In genomic region chr3:197466586-197467399, GRCh38 we compare ENCODE assay signal across 11 cellular contexts.
DNase-seq lines count a peak whose midpoint lies in the region; ATAC-seq, FAIRE-seq and TF ChIP-seq lines count a peak whose summit lies in the region.
"Had no signal": no experiment of that assay in that cellular context is flagged by ENCODE, and none has a peak within 500 bp of the region (broad histone marks: within the 10 kb centered on the region; RNA-seq: fewer than 3 reads in every experiment).

No MANE protein-coding gene starts in this region.

- no peak overlapping the region for H3K4me3 ChIP-seq in K562
- H3K4me3 ChIP-seq in left lung: no peak overlapping the region

- no peak for TF ChIP-seq EP300 in K562 (IDR thresholded peaks at IDR 0.05; ENCODE audit: low read length)

- POLR2A ChIA-PET in K562 (lab: Yijun Ruan, JAX): interaction anchor here (0.6 to 1.2 kb wide), 3 partner anchors 29 to 91 kb away, joined by 3 read pairs; no protein-coding TSS in a partner anchor

- H3K36me3 ChIP-seq in K562 (ENCODE audit: control insufficient read depth, insufficient read depth, low read length) (no peaks in the 10 kb centered on the region), left lung (no peaks in the 10 kb centered on the region)

- no peak for TF ChIP-seq POLR2A in K562 (conservative IDR thresholded peaks at IDR 0.05)

- FAIRE-seq in K562 (lab: Jason Lieb, UNC): no peak

- H3K4me2 ChIP-seq in K562 (ENCODE audit: insufficient read depth, low read length): no peak overlapping the region

- no peaks in the 10 kb centered on the region for H3K9me1 ChIP-seq in K562 (ENCODE audit: control insufficient read depth, insufficient read depth, low read length)

- CTCF ChIA-PET in K562 (lab: Yijun Ruan, JAX; ENCODE audit: low intra/inter-chr PET ratio): no interaction called here

- TF ChIP-seq CTCF in K562 (IDR thresholded peaks at IDR 0.05 in 2 of 3, conservative IDR thresholded peaks at IDR 0.05 in 1 of 3; ENCODE audit: insufficient read depth in 2 of 3, low read depth in 1 of 3, low read length in 3 of 3) (no peak), left lung (IDR thresholded peaks at IDR 0.05) (no peak)

- H3K4me1 ChIP-seq in K562 (replicated peaks in 1 of 2; ENCODE audit: control insufficient read depth in 2 of 2, insufficient read depth in 2 of 2, low read length in 2 of 2) (no peaks in the 10 kb centered on the region), left lung (no peaks in the 10 kb centered on the region)

- BruUV-seq in K562 (replicated peaks; lab: Mats Ljungman, UMichigan): no TSS peak

- no peaks in the 10 kb centered on the region for H4K20me1 ChIP-seq in K562 (replicated peaks; ENCODE audit: control insufficient read depth, insufficient read depth, low read length)

- no peak for TF ChIP-seq RAD21 in K562 (CRISPR knock-in tag; conservative IDR thresholded peaks at IDR 0.05 in 1 of 2, IDR thresholded peaks at IDR 0.05 in 1 of 2)

- H3K9me3 ChIP-seq in K562 (replicated peaks; ENCODE audit: control insufficient read depth, insufficient read depth, low read depth, low read length) (no peaks in the 10 kb centered on the region), left lung (no peaks in the 10 kb centered on the region)

- H3K79me2 ChIP-seq in K562 (ENCODE audit: control insufficient read depth, insufficient read depth, low read length): no peaks in the 10 kb centered on the region

- H3K27me3 ChIP-seq in K562 (ENCODE audit: control insufficient read depth in 2 of 2, insufficient read depth in 2 of 2, low read length in 2 of 2): peaks cover 22 to 60% of the 10 kb centered on the region in 2 experiments
- H3K27me3 ChIP-seq in left lung: peaks cover 0 to 18% of the 10 kb centered on the region in 2 donors

- in situ Hi-C loops in K562 (cut with MboI): no loop called here

- peak; percentile 71 for DNase-seq in A172 (ENCODE audit: low spot score)
- DNase-seq in HPDE6-E6E7 (ENCODE audit: extremely low spot score): peak; percentile 33
- no peak for DNase-seq in K562 (ENCODE audit: extremely low read depth in 1 of 4, low spot score in 3 of 4)
- no peak for DNase-seq in left lung
- no peak for DNase-seq in NCI-H510A treated with DMSO at 0.1 percent for 48 hours (lab: John Stamatoyannopoulos, UW)
- no peak for DNase-seq in DMS79 treated with DMSO at 0.1 percent for 48 hours (lab: John Stamatoyannopoulos, UW)
- no peak for DNase-seq in stimulated activated CD4-positive, alpha-beta T cell treated with anti-CD3 and anti-CD28 coated beads, Interleukin-1b, Interleukin-23, amount 100 ng/mL, for 48 hours
- DNase-seq: activated naive CD4-positive, alpha-beta T cell treated with anti-CD3 and anti-CD28 coated beads, Interleukin-2, amount 50 U/mL, for 16 hours; naive thymus-derived CD4-positive, alpha-beta T cell had no signal

- WGBS in K562 (ENCODE audit: insufficient coverage, low coverage, missing lambda C conversion rate): 0% methylated on average over 7 of the region's 7 CpGs

- ATAC-seq in K562 (peak; percentile 48), left lung (peak; percentile 54), GM19328 (IDR thresholded peaks at IDR 0.05; ENCODE audit: unreplicated experiment) (no peak)
- ATAC-seq: naive thymus-derived CD4-positive, alpha-beta T cell; stimulated activated memory B cell treated with anti-CD40 and anti-IgM and Interleukin-4, amounts not matched to agents 10 μg/mL and 1 μg/mL and 100 μg/mL, for 72 hours had no signal

- intact Hi-C loops in K562 (cut with micrococcal nuclease): no loop called here
- intact Hi-C loops in left lung (cut with DNase I): no loop called here

- H3K9ac ChIP-seq in K562 (ENCODE audit: insufficient read depth in 1 of 2, low read depth in 2 of 2, low read length in 2 of 2): no peak overlapping the region

- no peak overlapping the region for H3K27ac ChIP-seq in K562 (ENCODE audit: extremely low read depth, low read depth, low read length)
- H3K27ac ChIP-seq in left lung: no peak overlapping the region

- H2AFZ ChIP-seq in K562 (ENCODE audit: low read depth, low read length): no peak overlapping the region

TF ChIP-seq in K562, 482 proteins besides CTCF, POLR2A, EP300 and RAD21 (continues in another document):
- TF ChIP-seq JUN (IDR thresholded peaks at IDR 0.05; ENCODE audit: borderline replicate concordance, low read depth, low read length) (peak; percentile 55; the same call in 1 of the 2 replicates), JUN (CRISPR knock-in tag; IDR thresholded peaks at IDR 0.05; ENCODE audit: borderline replicate concordance) (no peak), SUPT5H (IDR thresholded peaks at IDR 0.05) (no peak), RHOXF2B (CRISPR knock-in tag; conservative IDR thresholded peaks at IDR 0.05) (no peak), DDX20 (tag; IDR thresholded peaks at IDR 0.05; ENCODE audit: low read depth) (no peak), MCM7 (IDR thresholded peaks at IDR 0.05) (no peak), ZFPM2 (CRISPR knock-in tag; IDR thresholded peaks at IDR 0.05) (no peak), NFATC3 (IDR thresholded peaks at IDR 0.05) (no peak), SIN3A (IDR thresholded peaks at IDR 0.05; ENCODE audit: borderline replicate concordance in 2 of 2, control insufficient read depth in 1 of 2, low read depth in 2 of 2, low read length in 2 of 2) (no peak), KDM1A (IDR thresholded peaks at IDR 0.05) (peak; percentile 76 to 83), SRSF7 (optimal IDR thresholded peaks at IDR 0.05; ENCODE audit: low read depth, low read length) (no peak), E4F1 (CRISPR knock-in tag; IDR thresholded peaks at IDR 0.05; ENCODE audit: borderline replicate concordance) (no peak), ZNF184 (CRISPR knock-in tag; IDR thresholded peaks at IDR 0.05) (no peak), RCOR1 (IDR thresholded peaks at IDR 0.05; ENCODE audit: borderline replicate concordance in 1 of 2, low read depth in 2 of 2, low read length in 2 of 2) (peak in 1 of 2 experiments; percentile 73; a peak in 1 of 4 replicates), NCOA1 (IDR thresholded peaks at IDR 0.05; ENCODE audit: low read depth) (no peak), ZNF23 (CRISPR knock-in tag; IDR thresholded peaks at IDR 0.05) (no peak), ZBED1 (IDR thresholded peaks at IDR 0.05) (no peak), TFAM (CRISPR knock-in tag; conservative IDR thresholded peaks at IDR 0.05) (no peak), KLF10 (CRISPR knock-in tag; IDR thresholded peaks at IDR 0.05) (no peak), E2F6 (IDR thresholded peaks at IDR 0.05; ENCODE audit: borderline replicate concordance in 1 of 2, extremely low read depth in 1 of 2, insufficient read depth in 1 of 2, insufficient read length in 1 of 2, low read depth in 1 of 2, low read length in 1 of 2, poor library complexity in 1 of 2, severe bottlenecking in 1 of 2) (no peak), GTF3C2 (IDR thresholded peaks at IDR 0.05; ENCODE audit: borderline replicate concordance, extremely low read depth, insufficient read length) (no peak), ZNF76 (CRISPR knock-in tag; IDR thresholded peaks at IDR 0.05; ENCODE audit: borderline replicate concordance) (no peak)

Comparison
In these comparisons a context has a peak if more than half of its experiments do, and no peak if none do; other contexts are left out.
1. DNase-seq: peak in A172 (single experiment) and HPDE6-E6E7 (single experiment); none in K562 (0 of 4), left lung (0 of 2), NCI-H510A treated with DMSO at 0.1 percent for 48 hours (single experiment), DMS79 treated with DMSO at 0.1 percent for 48 hours (single experiment) and stimulated activated CD4-positive, alpha-beta T cell treated with anti-CD3 and anti-CD28 coated beads, Interleukin-1b, Interleukin-23, amount 100 ng/mL, for 48 hours (single experiment).